Comparison of ENCODE assay signal across 7 cellular contexts in the genomic region with DNA sequence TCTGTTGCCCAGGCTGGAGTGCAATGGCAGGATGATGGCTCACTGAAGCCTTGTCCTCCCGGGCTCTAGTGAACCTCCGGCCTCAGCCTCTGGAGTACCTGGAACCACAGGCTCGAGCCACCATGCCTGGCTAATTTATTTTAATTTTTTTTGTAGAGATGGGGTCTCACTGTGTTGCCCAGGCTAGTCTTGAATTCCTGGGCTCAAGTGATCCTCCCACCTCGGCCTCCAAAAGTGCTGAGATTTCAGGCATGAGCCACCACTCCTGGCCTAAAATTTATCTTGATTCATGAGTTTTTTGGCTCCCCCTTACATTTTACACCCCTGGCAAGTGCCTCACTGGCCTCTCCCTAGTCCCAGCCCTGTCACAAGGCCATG. TPM values are rescaled to one million over a fixed set of nuclear protein-coding genes. Genes with fewer than 3 reads are reported as not detected.
A peak's percentile ranks its signal among the peaks of the same experiment; 100 is the strongest.
DNase-seq lines count a peak whose midpoint lies in the region; ATAC-seq lines count a peak whose summit lies in the region.
"Had no signal": no experiment of that assay in that cellular context is flagged by ENCODE, and none has a peak within 500 bp of the region (broad histone marks: within the 10 kb centered on the region; RNA-seq: fewer than 3 reads in every experiment).

No MANE protein-coding gene starts in this region.

- no peaks in the 10 kb centered on the region for H3K9me3 Mint-ChIP-seq in stimulated activated naive CD8-positive, alpha-beta T cell treated with anti-CD3 and anti-CD28 coated beads, Interleukin-15, Interleukin-2, amounts not matched to agents 100 ng/mL and 50 ng/mL, for 24 hours
- no peaks in the 10 kb centered on the region for H3K9me3 Mint-ChIP-seq in stimulated activated naive CD8-positive, alpha-beta T cell treated with anti-CD3 and anti-CD28 coated beads, Interleukin-15, amount 100 ng/mL, for 72 hours
- H3K9me3 Mint-ChIP-seq: CD8-positive, alpha-beta T cell had no signal

- H3K18ac ChIP-seq in mesendoderm (ENCODE audit: low read length): no peak overlapping the region

- no peak overlapping the region for H3K4me2 ChIP-seq in mesendoderm (ENCODE audit: low read length)

- peaks cover 24% of the 10 kb centered on the region for H3K4me1 ChIP-seq in mesendoderm (ENCODE audit: control insufficient read depth, low read depth, low read length)

- H3K27ac ChIP-seq in mesendoderm (ENCODE audit: low read depth, low read length): no peak overlapping the region

- no peak overlapping the region for H3K4ac ChIP-seq in mesendoderm (ENCODE audit: low read depth, low read length)

- no peak overlapping the region for H4K8ac ChIP-seq in mesendoderm (ENCODE audit: low read depth, low read length)

- H3K79me2 ChIP-seq in mesendoderm (ENCODE audit: control insufficient read depth, insufficient read depth, low read length): peaks cover 6% of the 10 kb centered on the region

- WGBS in mesendoderm (ENCODE audit: extremely low coverage, insufficient coverage, low lambda C conversion rate): no CpG with 5 or more reads among the region's 4 CpGs

- no peak overlapping the region for H4K5ac ChIP-seq in mesendoderm (ENCODE audit: low read length)

- H3K23ac ChIP-seq in mesendoderm (ENCODE audit: low read length): no peak overlapping the region

- no peak overlapping the region for H2BK15ac ChIP-seq in mesendoderm (replicated peaks; ENCODE audit: low read depth)

- no peak overlapping the region for H2BK120ac ChIP-seq in mesendoderm (ENCODE audit: low read depth, low read length)

- H2BK5ac ChIP-seq in mesendoderm (ENCODE audit: low read length): no peak overlapping the region

- ATAC-seq in stimulated activated naive CD8-positive, alpha-beta T cell treated with anti-CD3 and anti-CD28 coated beads, Interleukin-15, amount 100 ng/mL, for 72 hours: no peak
- no peak for ATAC-seq in HG02870 (IDR thresholded peaks at IDR 0.05; ENCODE audit: unreplicated experiment)

- H3K36me3 Mint-ChIP-seq in stimulated activated naive CD8-positive, alpha-beta T cell treated with anti-CD3 and anti-CD28 coated beads, Interleukin-15, Interleukin-2, amounts not matched to agents 100 ng/mL and 50 ng/mL, for 24 hours (ENCODE audit: low read depth): peaks cover 11% of the 10 kb centered on the region
- H3K36me3 Mint-ChIP-seq: CD8-positive, alpha-beta T cell had no signal

- no peaks in the 10 kb centered on the region for H3K27me3 Mint-ChIP-seq in stimulated activated naive CD8-positive, alpha-beta T cell treated with anti-CD3 and anti-CD28 coated beads, Interleukin-15, Interleukin-2, amounts not matched to agents 100 ng/mL and 50 ng/mL, for 24 hours
- H3K27me3 Mint-ChIP-seq in stimulated activated naive CD8-positive, alpha-beta T cell treated with anti-CD3 and anti-CD28 coated beads, Interleukin-15, amount 100 ng/mL, for 72 hours: no peaks in the 10 kb centered on the region

- peaks cover under 1% of the 10 kb centered on the region for H3K79me1 ChIP-seq in mesendoderm (ENCODE audit: low read length)

- H3K56ac ChIP-seq in mesendoderm (ENCODE audit: low read length): peak overlapping the region; percentile 67

- H3K4me3 Mint-ChIP-seq in stimulated activated naive CD8-positive, alpha-beta T cell treated with anti-CD3 and anti-CD28 coated beads, Interleukin-15, Interleukin-2, amounts not matched to agents 100 ng/mL and 50 ng/mL, for 24 hours: no peak overlapping the region
- H3K4me3 Mint-ChIP-seq in stimulated activated naive CD8-positive, alpha-beta T cell treated with anti-CD3 and anti-CD28 coated beads, Interleukin-15, amount 100 ng/mL, for 72 hours: no peak overlapping the region
- H3K4me3 Mint-ChIP-seq: CD8-positive, alpha-beta T cell had no signal

- DNase-seq in stimulated activated naive CD8-positive, alpha-beta T cell treated with anti-CD3 and anti-CD28 coated beads, Interleukin-15, amount 100 ng/mL, for 72 hours: no peak
- DNase-seq in mesendoderm: no peak
- no peak for DNase-seq in SW 1271 (lab: John Stamatoyannopoulos, UW)
- DNase-seq in SKM-1 treated with dmso at 0.1 percent for 144 hours (lab: John Stamatoyannopoulos, UW; ENCODE audit: unreplicated experiment): no peak

- H2AK5ac ChIP-seq in mesendoderm (ENCODE audit: low read length): no peak overlapping the region

- no peak overlapping the region for H3K9ac ChIP-seq in mesendoderm (ENCODE audit: low read length)

- no peaks in the 10 kb centered on the region for H3K27me3 ChIP-seq in mesendoderm (ENCODE audit: insufficient read depth, low read length, poor library complexity)

- no peak overlapping the region for H3K4me3 ChIP-seq in mesendoderm (ENCODE audit: low read length)

- H3K36me3 ChIP-seq in mesendoderm (ENCODE audit: control insufficient read depth, insufficient read depth, low read length): no peaks in the 10 kb centered on the region

- H3K4me1 Mint-ChIP-seq in stimulated activated naive CD8-positive, alpha-beta T cell treated with anti-CD3 and anti-CD28 coated beads, Interleukin-15, Interleukin-2, amounts not matched to agents 100 ng/mL and 50 ng/mL, for 24 hours (ENCODE audit: low read depth): peaks cover 55% of the 10 kb centered on the region
- H3K4me1 Mint-ChIP-seq in stimulated activated naive CD8-positive, alpha-beta T cell treated with anti-CD3 and anti-CD28 coated beads, Interleukin-15, amount 100 ng/mL, for 72 hours: peaks cover 64% of the 10 kb centered on the region

- peak overlapping the region; percentile 46 for H3K27ac Mint-ChIP-seq in stimulated activated naive CD8-positive, alpha-beta T cell treated with anti-CD3 and anti-CD28 coated beads, Interleukin-15, Interleukin-2, amounts not matched to agents 100 ng/mL and 50 ng/mL, for 24 hours
- peak overlapping the region in 1 of 2 donors; percentile 4 for H3K27ac Mint-ChIP-seq in stimulated activated naive CD8-positive, alpha-beta T cell treated with anti-CD3 and anti-CD28 coated beads, Interleukin-15, amount 100 ng/mL, for 72 hours
- H3K27ac Mint-ChIP-seq: CD8-positive, alpha-beta T cell had no signal

RNA-seq across cellular contexts. Expression of a gene that starts 2.5 kb away (rescaled TPM):
- polyA plus RNA-seq in mesendoderm (2013, experiment 1 of 2): 76.7 TPM
- polyA plus RNA-seq in mesendoderm (2013, experiment 2 of 2): 79.0 TPM

RNA-seq across cellular contexts. Expression of a gene that starts 4.2 kb away (rescaled TPM):
- 0.97 TPM for polyA plus RNA-seq in mesendoderm (2013, experiment 1 of 2)
- polyA plus RNA-seq in mesendoderm (2013, experiment 2 of 2): 0.98 TPM

RNA-seq across cellular contexts. Expression of a gene that starts 26.0 kb away (rescaled TPM):
- polyA plus RNA-seq in mesendoderm (2013, experiment 1 of 2): 2,015 TPM
- polyA plus RNA-seq in mesendoderm (2013, experiment 2 of 2): 2,012 TPM

RNA-seq across cellular contexts. Expression of a gene that starts 36.4 kb away (rescaled TPM):
- polyA plus RNA-seq in mesendoderm (2013, experiment 1 of 2): 18.8 TPM
- polyA plus RNA-seq in mesendoderm (2013, experiment 2 of 2): 16.7 TPM

RNA-seq across cellular contexts. Expression of a gene that starts 44.4 kb away (rescaled TPM):
- 4.8 TPM for polyA plus RNA-seq in mesendoderm (2013, experiment 1 of 2)
- 5.4 TPM for polyA plus RNA-seq in mesendoderm (2013, experiment 2 of 2)
